Comparison of ENCODE assay signal across 17 cellular contexts in the genomic region with DNA sequence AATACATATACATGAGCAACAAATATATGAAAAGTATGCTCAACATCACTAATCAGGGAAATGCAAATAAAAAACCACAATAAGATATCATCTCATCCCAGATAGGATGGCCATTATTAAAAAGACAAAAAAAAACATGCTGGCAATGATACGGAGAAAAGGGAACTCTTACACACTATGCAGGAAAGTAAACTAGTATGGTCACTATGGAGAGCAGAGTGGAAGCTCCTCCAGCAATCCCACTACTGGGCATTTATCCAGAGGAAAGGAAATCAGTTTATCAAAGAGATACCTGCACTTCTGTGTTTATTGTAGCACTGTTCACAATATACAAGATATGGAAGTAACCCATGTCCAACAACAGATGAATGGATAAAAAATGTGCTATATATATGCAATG.
DNase-seq lines count a peak whose midpoint lies in the region; FAIRE-seq and TF ChIP-seq lines count a peak whose summit lies in the region.
"Had no signal": no experiment of that assay in that cellular context is flagged by ENCODE, and none has a peak within 500 bp of the region (broad histone marks: within the 10 kb centered on the region; RNA-seq: fewer than 3 reads in every experiment).

No MANE protein-coding gene starts in this region.

- peak; percentile 58 for FAIRE-seq in urothelium cell line (lab: Jason Lieb, UNC)
- FAIRE-seq: H1 had no signal

- no peaks in the 10 kb centered on the region for H3K9me3 ChIP-seq in tibial artery
- H3K9me3 ChIP-seq: BLaER1, SK-N-SH had no signal

- peaks cover 0 to 39% (median 0%) of the 10 kb centered on the region in 4 donors for H3K4me1 ChIP-seq in tibial artery
- H3K4me1 ChIP-seq: BLaER1 had no signal

- peak; percentile 57 for DNase-seq in HT1080 (ENCODE audit: low read depth)
- peak; percentile 40 for DNase-seq in fibroblast of gingiva (ENCODE audit: low read depth)
- DNase-seq in urothelium cell line (ENCODE audit: low spot score) = peak; percentile 36
- DNase-seq in nephron progenitor cell = no peak
- DNase-seq in tibial artery = no peak
- no peak for DNase-seq in T-helper 2 cell treated with Interferon-gamma antibody and Interleukin-4, amounts not matched to agents 5 μg/mL and 100 μg/mL, for 36 hours (ENCODE audit: low spot score)
- DNase-seq: CD8-positive, alpha-beta memory T cell; EL; IMR-90; Kasumi-1; NCI-H1417 treated with DMSO at 0.1 percent for 48 hours; NCI-H2081; NCI-H510A treated with DMSO at 0.1 percent for 48 hours; SK-N-SH had no signal

- no peak overlapping the region for H3K4me3 ChIP-seq in tibial artery
- H3K4me3 ChIP-seq: BLaER1 had no signal

- H3K4me3 Mint-ChIP-seq in nephron progenitor cell = no peak overlapping the region
- no peak overlapping the region for H3K4me3 Mint-ChIP-seq in T-helper 2 cell treated with Interferon-gamma antibody and Interleukin-4, amounts not matched to agents 5 μg/mL and 100 μg/mL, for 36 hours
- H3K4me3 Mint-ChIP-seq: CD8-positive, alpha-beta memory T cell had no signal

- H3K27me3 Mint-ChIP-seq in nephron progenitor cell (ENCODE audit: low read depth, poor library complexity) = peaks cover 4% of the 10 kb centered on the region
- peaks cover 9% of the 10 kb centered on the region for H3K27me3 Mint-ChIP-seq in T-helper 2 cell treated with Interferon-gamma antibody and Interleukin-4, amounts not matched to agents 5 μg/mL and 100 μg/mL, for 36 hours (ENCODE audit: low read depth)

- intact Hi-C loops in tibial artery (cut with DNase I; ENCODE audit: low total_unique reads) = no loop called here

- no peaks in the 10 kb centered on the region for H3K36me3 ChIP-seq in tibial artery
- H3K36me3 ChIP-seq: BLaER1 had no signal

- TF ChIP-seq CTCF in VCaP (conservative IDR thresholded peaks at IDR 0.05) (no peak), nephron progenitor cell (IDR thresholded peaks at IDR 0.05) (no peak), tibial artery (IDR thresholded peaks at IDR 0.05) (no peak)

- no peaks in the 10 kb centered on the region for H3K36me3 Mint-ChIP-seq in nephron progenitor cell (ENCODE audit: low read depth)
- H3K36me3 Mint-ChIP-seq in T-helper 2 cell treated with Interferon-gamma antibody and Interleukin-4, amounts not matched to agents 5 μg/mL and 100 μg/mL, for 36 hours (ENCODE audit: low read depth) = no peaks in the 10 kb centered on the region
- H3K36me3 Mint-ChIP-seq: CD8-positive, alpha-beta memory T cell had no signal

- H3K27ac ChIP-seq in VCaP = peak overlapping the region; percentile 89
- no peak overlapping the region for H3K27ac ChIP-seq in tibial artery
- H3K27ac ChIP-seq: BLaER1 had no signal

- no peaks in the 10 kb centered on the region for H3K27me3 ChIP-seq in tibial artery
- H3K27me3 ChIP-seq: BLaER1 had no signal

- H3K4me1 Mint-ChIP-seq in nephron progenitor cell = peaks cover 10% of the 10 kb centered on the region
- no peaks in the 10 kb centered on the region for H3K4me1 Mint-ChIP-seq in T-helper 2 cell treated with Interferon-gamma antibody and Interleukin-4, amounts not matched to agents 5 μg/mL and 100 μg/mL, for 36 hours (ENCODE audit: low read depth)
- H3K4me1 Mint-ChIP-seq: CD8-positive, alpha-beta memory T cell had no signal

- no peaks in the 10 kb centered on the region for H3K9me3 Mint-ChIP-seq in nephron progenitor cell
- no peaks in the 10 kb centered on the region for H3K9me3 Mint-ChIP-seq in T-helper 2 cell treated with Interferon-gamma antibody and Interleukin-4, amounts not matched to agents 5 μg/mL and 100 μg/mL, for 36 hours
- H3K9me3 Mint-ChIP-seq: CD8-positive, alpha-beta memory T cell had no signal

- no peak overlapping the region for H3K27ac Mint-ChIP-seq in nephron progenitor cell
- H3K27ac Mint-ChIP-seq in T-helper 2 cell treated with Interferon-gamma antibody and Interleukin-4, amounts not matched to agents 5 μg/mL and 100 μg/mL, for 36 hours = no peak overlapping the region
- H3K27ac Mint-ChIP-seq: CD8-positive, alpha-beta memory T cell had no signal

Comparison
In these comparisons a context has a peak if more than half of its experiments do, and no peak if none do; other contexts are left out.
1. DNase-seq: peak in HT1080 (single experiment), fibroblast of gingiva (single experiment) and urothelium cell line (single experiment); none in nephron progenitor cell (single experiment), tibial artery (0 of 2) and T-helper 2 cell treated with Interferon-gamma antibody and Interleukin-4, amounts not matched to agents 5 μg/mL and 100 μg/mL, for 36 hours (single experiment).